16 cellular contexts compared by ENCODE assay signal in genomic region chr12:46941981-46942380, GRCh38.
"Had no signal": no experiment of that assay in that cellular context is flagged by ENCODE, and none has a peak within 500 bp of the region (broad histone marks: within the 10 kb centered on the region; RNA-seq: fewer than 3 reads in every experiment).

No MANE protein-coding gene starts in this region.

- H3K27me3 Mint-ChIP-seq: stimulated activated naive CD8-positive, alpha-beta T cell treated with anti-CD3 and anti-CD28 coated beads, Interleukin-15, Interleukin-2, amounts not matched to agents 100 ng/mL and 50 ng/mL, for 24 hours had no signal

- H3K4me3 ChIP-seq: coronary artery, heart left ventricle, ovary, right atrium auricular region, sigmoid colon, smooth muscle cell, tibial artery, upper lobe of left lung, uterus had no signal

- H3K4me2 ChIP-seq: smooth muscle cell had no signal

- DNase-seq: effector CD4-positive, alpha-beta T cell; endodermal cell; heart left ventricle; hippocampal formation; naive thymus-derived CD8-positive, alpha-beta T cell; ovary; sigmoid colon; stimulated activated CD4-positive, alpha-beta T cell treated with anti-CD3 and anti-CD28 coated beads, Interleukin-2, amount 100 ng/mL, for 48 hours; tibial artery; upper lobe of left lung; uterus had no signal

- H3K36me3 Mint-ChIP-seq: naive thymus-derived CD8-positive, alpha-beta T cell had no signal

- H3K36me3 ChIP-seq: heart left ventricle, ovary, right atrium auricular region, sigmoid colon, tibial artery, upper lobe of left lung, uterus had no signal

- H3K9me3 Mint-ChIP-seq: naive thymus-derived CD8-positive, alpha-beta T cell; neural crest cell; stimulated activated naive CD8-positive, alpha-beta T cell treated with anti-CD3 and anti-CD28 coated beads, Interleukin-15, Interleukin-2, amounts not matched to agents 100 ng/mL and 50 ng/mL, for 24 hours had no signal

- H3K4me1 Mint-ChIP-seq: endodermal cell; naive thymus-derived CD8-positive, alpha-beta T cell had no signal

- H3K9me3 ChIP-seq: heart left ventricle, ovary, right atrium auricular region, sigmoid colon, tibial artery, upper lobe of left lung, uterus had no signal

- ATAC-seq: heart left ventricle; naive thymus-derived CD8-positive, alpha-beta T cell had no signal

- H3K27ac ChIP-seq: coronary artery, heart left ventricle, ovary, right atrium auricular region, sigmoid colon, tibial artery, upper lobe of left lung, uterus had no signal

- H3K27ac Mint-ChIP-seq: endodermal cell; naive thymus-derived CD8-positive, alpha-beta T cell had no signal

- H3K27me3 ChIP-seq: heart left ventricle, ovary, right atrium auricular region, sigmoid colon, tibial artery, upper lobe of left lung, uterus had no signal

- H3K4me3 Mint-ChIP-seq: endodermal cell; naive thymus-derived CD8-positive, alpha-beta T cell; neural crest cell; stimulated activated naive CD8-positive, alpha-beta T cell treated with anti-CD3 and anti-CD28 coated beads, Interleukin-15, Interleukin-2, amounts not matched to agents 100 ng/mL and 50 ng/mL, for 24 hours had no signal

- H3K4me1 ChIP-seq: heart left ventricle, right atrium auricular region, tibial artery, upper lobe of left lung, uterus had no signal
